ENCODE assay signal across 8 cellular contexts in genomic region chr19:40425450-40426287, GRCh38. TPM values are rescaled to one million over a fixed set of nuclear protein-coding genes. Genes with fewer than 3 reads are reported as not detected.
DNase-seq lines count a peak whose midpoint lies in the region; ATAC-seq, FAIRE-seq and TF ChIP-seq lines count a peak whose summit lies in the region.

TSS of gene SERTAD1 (minus strand) at chr19:40425992. CDS start at chr19:40423546, 2,446 bp downstream.

- H3K4me1 Mint-ChIP-seq in activated CD8-positive, alpha-beta memory T cell treated with anti-CD3 and anti-CD28 coated beads, Interleukin-2, amount 10 ng/mL, durations not matched to agents 7 days and 5 days = peaks cover 20% of the 10 kb centered on the region

- 0 out of 2 replicates have a peak within 1 kb of the TSS, but pooled peaks have one; percentile 84 for H2BK12ac ChIP-seq in H1 (ENCODE audit: low read depth, low read length)

- H2AK5ac ChIP-seq in H1 (ENCODE audit: low read depth, low read length) (no peak within 1 kb of the TSS; the same call in 1 of the 2 replicates), mesendoderm (ENCODE audit: low read length) (no peak within 1 kb of the TSS)

- H2AFZ ChIP-seq in H1 (ENCODE audit: low read length) = peak within 1 kb of the TSS; percentile 87; the same call in 1 of the 2 replicates

- peak within 1 kb of the TSS; percentile 48; the same call in 1 of the 2 replicates for H2BK15ac ChIP-seq in H1 (ENCODE audit: low read length)
- H2BK15ac ChIP-seq in mesendoderm (replicated peaks; ENCODE audit: low read depth) = no peak within 1 kb of the TSS

- TF ChIP-seq CTCF in H1 (IDR thresholded peaks at IDR 0.05; ENCODE audit: control extremely low read depth in 1 of 3, insufficient read depth in 1 of 3, low read depth in 1 of 3, low read length in 3 of 3) = peak in 2 of 3 experiments; percentile 53 to 71; a peak in 2 of 4 replicates

- no peaks in the 10 kb centered on the region for H3K27me3 Mint-ChIP-seq in activated CD8-positive, alpha-beta memory T cell treated with anti-CD3 and anti-CD28 coated beads, Interleukin-2, amount 10 ng/mL, durations not matched to agents 7 days and 5 days

- H3K79me2 ChIP-seq in H1 (ENCODE audit: control insufficient read depth in 1 of 2, insufficient read depth in 2 of 2, low read length in 2 of 2) (no peaks in the 10 kb centered on the region), mesendoderm (ENCODE audit: control insufficient read depth, insufficient read depth, low read length) (no peaks in the 10 kb centered on the region)

- peaks cover 0 to 6% (median 4%) of the 10 kb centered on the region in 4 experiments; a peak in 3 of 7 replicates for H3K4me1 ChIP-seq in H1 (replicated peaks in 1 of 4; ENCODE audit: control insufficient read depth in 3 of 4, insufficient read depth in 4 of 4, low read length in 3 of 4)
- H3K4me1 ChIP-seq in mesendoderm (ENCODE audit: control insufficient read depth, low read depth, low read length) = no peaks in the 10 kb centered on the region

- TF ChIP-seq RAD21 in H1 (IDR thresholded peaks at IDR 0.05 in 1 of 2, conservative IDR thresholded peaks at IDR 0.05 in 1 of 2; ENCODE audit: low read depth in 2 of 2, low read length in 2 of 2) = no peak

- WGBS in H1 (ENCODE audit: extremely low coverage in 1 of 2, insufficient coverage in 1 of 2, insufficient read length in 1 of 2, insufficient replicate concordance in 2 of 2, low coverage in 1 of 2, low lambda C conversion rate in 2 of 2, missing lambda C conversion rate in 1 of 2), 2 experiments = 1% methylated on average over 55 of the region's 75 CpGs; no CpG with 5 or more reads in 1 of the 2 experiments
- WGBS in mesendoderm (ENCODE audit: extremely low coverage, insufficient coverage, low lambda C conversion rate) = no CpG with 5 or more reads among the region's 75 CpGs

- TF ChIP-seq EP300 in H1 (IDR thresholded peaks at IDR 0.05; ENCODE audit: borderline replicate concordance in 1 of 2, low read depth in 2 of 2, low read length in 2 of 2) = no peak

- TF ChIP-seq POLR2A in H1 (IDR thresholded peaks at IDR 0.05; ENCODE audit: control extremely low read depth in 1 of 2, low read depth in 2 of 2, low read length in 2 of 2) = peak; percentile 92 to 96

- H2BK5ac ChIP-seq in H1 (ENCODE audit: low read depth, low read length) = peak within 1 kb of the TSS; percentile 94
- H2BK5ac ChIP-seq in mesendoderm (ENCODE audit: low read length) = peak within 1 kb of the TSS; percentile 78

- no peaks in the 10 kb centered on the region for H3K9me3 Mint-ChIP-seq in activated CD8-positive, alpha-beta memory T cell treated with anti-CD3 and anti-CD28 coated beads, Interleukin-2, amount 10 ng/mL, durations not matched to agents 7 days and 5 days (ENCODE audit: low read depth)

- peak; percentile 100 for DNase-seq in Caki2 (ENCODE audit: low read depth)
- peak; percentile 93 to 100 (median 100) for DNase-seq in HUDEP-2 (lab: John Stamatoyannopoulos, UW; ENCODE audit: unreplicated experiment in 76 of 76)
- peak; percentile 99 for DNase-seq in NOMO-1 treated with dmso at 0.1 percent for 144 hours (lab: John Stamatoyannopoulos, UW; ENCODE audit: unreplicated experiment)
- peak; percentile 100 for DNase-seq in activated CD8-positive, alpha-beta memory T cell treated with anti-CD3 and anti-CD28 coated beads, Interleukin-2, amount 10 ng/mL, durations not matched to agents 7 days and 5 days
- peak; percentile 99 for DNase-seq in H1 (ENCODE audit: low read depth in 1 of 2, low spot score in 2 of 2)
- DNase-seq in mesendoderm = peak; percentile 100
- DNase-seq in stimulated activated CD8-positive, alpha-beta memory T cell treated with anti-CD3 and anti-CD28 coated beads, Interleukin-15, amount 100 ng/mL, for 1 hour (ENCODE audit: low read depth) = peak; percentile 100

- FAIRE-seq in H1 (lab: Jason Lieb, UNC) = no peak

- ATAC-seq in GM21367 (IDR thresholded peaks at IDR 0.05; ENCODE audit: unreplicated experiment) = peak; percentile 66
- ATAC-seq in activated CD8-positive, alpha-beta memory T cell treated with anti-CD3 and anti-CD28 coated beads, Interleukin-2, amount 10 ng/mL, durations not matched to agents 7 days and 5 days = peak; percentile 87

- peaks cover 0 to 2% (median 0%) of the 10 kb centered on the region in 4 experiments; a peak in 2 of 8 replicates for H3K36me3 ChIP-seq in H1 (ENCODE audit: control insufficient read depth in 2 of 4, insufficient read depth in 4 of 4, low read length in 3 of 4)
- peaks cover 2% of the 10 kb centered on the region for H3K36me3 ChIP-seq in mesendoderm (ENCODE audit: control insufficient read depth, insufficient read depth, low read length)

- H3K79me1 ChIP-seq in H1 (ENCODE audit: low read depth, low read length) (no peaks in the 10 kb centered on the region; the same call in 1 of the 2 replicates), mesendoderm (ENCODE audit: low read length) (peaks cover 2% of the 10 kb centered on the region)

- H4K8ac ChIP-seq in H1 (ENCODE audit: extremely low read depth, insufficient read depth, low read length) (peak within 1 kb of the TSS; percentile 83; the same call in 1 of the 2 replicates), mesendoderm (ENCODE audit: low read depth, low read length) (no peak within 1 kb of the TSS)

- peak within 1 kb of the TSS; percentile 71 for H3K4ac ChIP-seq in H1 (replicated peaks; ENCODE audit: insufficient read length, low read depth, low read length)
- peak within 1 kb of the TSS; percentile 92 for H3K4ac ChIP-seq in mesendoderm (ENCODE audit: low read depth, low read length)

- peak within 1 kb of the TSS; percentile 22 for H4K91ac ChIP-seq in H1 (replicated peaks; ENCODE audit: insufficient read length, low read length)

- CTCF ChIA-PET in activated CD8-positive, alpha-beta memory T cell treated with anti-CD3 and anti-CD28 coated beads, Interleukin-2, amount 10 ng/mL, durations not matched to agents 7 days and 5 days (lab: Charles Lee) = interaction anchor here (0.8 to 5.8 kb wide), 8 partner anchors 8 to 60 kb away, joined by 3 to 57 read pairs (median 3); partner anchors contain the start of genes BLVRB and SERTAD3
- CTCF ChIA-PET in H1 (lab: Charles Lee; ENCODE audit: partially characterized antibody) = interaction anchor here (0.9 to 3.3 kb wide), 10 partner anchors 8 to 120 kb away, joined by 3 to 21 read pairs (median 4); partner anchors contain the start of genes BLVRB and SPTBN4

- H3K36me3 Mint-ChIP-seq in activated CD8-positive, alpha-beta memory T cell treated with anti-CD3 and anti-CD28 coated beads, Interleukin-2, amount 10 ng/mL, durations not matched to agents 7 days and 5 days = peaks cover 11% of the 10 kb centered on the region

- H3K56ac ChIP-seq in H1 (replicated peaks; ENCODE audit: insufficient read length, low read depth, low read length) = peak within 1 kb of the TSS; percentile 69
- H3K56ac ChIP-seq in mesendoderm (ENCODE audit: low read length) = peak within 1 kb of the TSS; percentile 97

- POLR2A ChIA-PET in H1 (lab: Charles Lee; ENCODE audit: partially characterized antibody) = interaction anchor here (0.6 to 3.1 kb wide), 22 partner anchors 9 to 178 kb away, joined by 3 to 23 read pairs (median 4); partner anchors contain the start of genes HIPK4, PRX and SERTAD3

- no peaks in the 10 kb centered on the region for H3K9me3 ChIP-seq in H1 (ENCODE audit: insufficient read depth in 2 of 2, low read depth in 1 of 2, low read length in 1 of 2)

- H4K20me1 ChIP-seq in H1 (replicated peaks in 1 of 2; ENCODE audit: control insufficient read depth in 1 of 2, insufficient read depth in 2 of 2, low read length in 2 of 2) = no peaks in the 10 kb centered on the region

- peak within 1 kb of the TSS; percentile 58 to 79 (median 71) for H3K4me3 ChIP-seq in H1 (ENCODE audit: extremely low read depth in 1 of 4, insufficient read depth in 2 of 4, low read depth in 3 of 4, low read length in 4 of 4)
- H3K4me3 ChIP-seq in mesendoderm (ENCODE audit: low read length) = peak within 1 kb of the TSS; percentile 60

- H3K9ac ChIP-seq in H1 (replicated peaks in 1 of 4; ENCODE audit: extremely low read depth in 1 of 4, low read depth in 3 of 4, low read length in 3 of 4) = peak within 1 kb of the TSS; percentile 66 to 81 (median 68)
- peak within 1 kb of the TSS; percentile 95 for H3K9ac ChIP-seq in mesendoderm (ENCODE audit: low read length)

- H3K18ac ChIP-seq in H1 (ENCODE audit: extremely low read depth, low read length) (peak within 1 kb of the TSS; percentile 87), mesendoderm (ENCODE audit: low read length) (peak within 1 kb of the TSS; percentile 95)

- H4K5ac ChIP-seq in H1 (ENCODE audit: insufficient read length, low read depth, low read length) (peak within 1 kb of the TSS; percentile 79), mesendoderm (ENCODE audit: low read length) (no peak within 1 kb of the TSS)

- peak within 1 kb of the TSS; percentile 94 for H3K4me3 Mint-ChIP-seq in activated CD8-positive, alpha-beta memory T cell treated with anti-CD3 and anti-CD28 coated beads, Interleukin-2, amount 10 ng/mL, durations not matched to agents 7 days and 5 days

- peak within 1 kb of the TSS; percentile 96 for H3K27ac Mint-ChIP-seq in activated CD8-positive, alpha-beta memory T cell treated with anti-CD3 and anti-CD28 coated beads, Interleukin-2, amount 10 ng/mL, durations not matched to agents 7 days and 5 days

- H3K27ac ChIP-seq in H1 (ENCODE audit: low read depth, low read length) = peak within 1 kb of the TSS; percentile 69; the same call in 1 of the 2 replicates
- peak within 1 kb of the TSS; percentile 97 for H3K27ac ChIP-seq in mesendoderm (ENCODE audit: low read depth, low read length)

- H3K27me3 ChIP-seq in H1 (replicated peaks in 1 of 4; ENCODE audit: control insufficient read depth in 3 of 4, extremely low read depth in 1 of 4, insufficient read depth in 3 of 4, low read length in 3 of 4) (no peaks in the 10 kb centered on the region), mesendoderm (ENCODE audit: insufficient read depth, low read length, poor library complexity) (no peaks in the 10 kb centered on the region)

- H2BK120ac ChIP-seq in H1 (replicated peaks; ENCODE audit: low read depth, low read length) (peak within 1 kb of the TSS; percentile 12), mesendoderm (ENCODE audit: low read depth, low read length) (no peak within 1 kb of the TSS)

- in situ Hi-C loops in Caki2 (cut with HindIII; ENCODE audit: low pct_unique_long_range_greater_than_20kb, low sequenced_read_pairs) = no loop called here

- H3K23ac ChIP-seq in H1 (ENCODE audit: insufficient read length) = no peak within 1 kb of the TSS
- no peak within 1 kb of the TSS for H3K23ac ChIP-seq in mesendoderm (ENCODE audit: low read length)

- H3K4me2 ChIP-seq in H1 (ENCODE audit: insufficient read depth in 1 of 2, low read depth in 2 of 2, low read length in 2 of 2) = peak within 1 kb of the TSS; percentile 83 to 95
- peak within 1 kb of the TSS; percentile 89 for H3K4me2 ChIP-seq in mesendoderm (ENCODE audit: low read length)

- H2BK20ac ChIP-seq in H1 (ENCODE audit: low read length) = no peak within 1 kb of the TSS

- no peak within 1 kb of the TSS for H3K14ac ChIP-seq in H1 (ENCODE audit: insufficient read length)

- H3K23me2 ChIP-seq in H1 (ENCODE audit: low read depth, low read length) = peaks cover 12% of the 10 kb centered on the region

RNA-seq across cellular contexts. Expression of gene SERTAD1, which starts in this region (rescaled TPM):
- total RNA-seq in Caki2 (2014; rRNA removed; shearing (Covaris generic); ENCODE audit: low replicate concordance) = 31.7 and 35.5 TPM in 2 replicates
- total RNA-seq in activated CD8-positive, alpha-beta memory T cell treated with anti-CD3 and anti-CD28 coated beads, Interleukin-2, amount 10 ng/mL, durations not matched to agents 7 days and 5 days = 1 to 10 TPM; 9.4 to 9.6 TPM
- 4.9 and 5.4 TPM in 2 replicates for total RNA-seq in H1 (2021; fragmentation: NEBNext Ultra II Directional; extraction: Animal tissue kit (Norgen Biotek cat#: 25700))
- 6.6 and 8.0 TPM in 2 replicates for polyA plus RNA-seq in H1 (2011; rRNA removed)
- polyA plus RNA-seq in H1 (2011; cell fraction: cytosol; rRNA removed) = 5.9 TPM
- 5.4 TPM for polyA plus RNA-seq in H1 (2011; cell fraction: nucleus; rRNA removed)
- 3.8 to 5.5 TPM (median 4.9 TPM) in 4 replicates for polyA plus RNA-seq in H1 (2012, experiment 1 of 2)
- 6.4 TPM for polyA plus RNA-seq in H1 (2012, experiment 2 of 2)
- polyA plus RNA-seq in H1 (2013, experiment 1 of 2) = 3.4 TPM
- polyA plus RNA-seq in H1 (2013, experiment 2 of 2) = 3.1 TPM
- polyA minus RNA-seq in H1 (2011; rRNA and poly(A)+ RNA removed) = 1.3 and 2.1 TPM in 2 replicates
- polyA minus RNA-seq in H1 (2011; cell fraction: cytosol; rRNA and poly(A)+ RNA removed) = 2.4 TPM
- 2.6 TPM for polyA minus RNA-seq in H1 (2011; cell fraction: nucleus; rRNA and poly(A)+ RNA removed)
- polyA plus RNA-seq in mesendoderm (2013, experiment 1 of 2) = 2.3 TPM
- polyA plus RNA-seq in mesendoderm (2013, experiment 2 of 2) = 2.5 TPM

Comparison
In these comparisons a context has a peak if more than half of its experiments do, and no peak if none do; other contexts are left out.
1. Peak in every context shown above with its lines: DNase-seq, ATAC-seq, H3K4me3 ChIP-seq and H3K27ac ChIP-seq.